10 cellular contexts compared by ENCODE assay signal in genomic region chr10:50432206-50432605, GRCh38.
DNase-seq lines count a peak whose midpoint lies in the region; ATAC-seq, FAIRE-seq and TF ChIP-seq lines count a peak whose summit lies in the region.
"Had no signal": no experiment of that assay in that cellular context is flagged by ENCODE, and none has a peak within 500 bp of the region (broad histone marks: within the 10 kb centered on the region; RNA-seq: fewer than 3 reads in every experiment).

No MANE protein-coding gene starts in this region.

- POLR2A ChIA-PET in T-cell (lab: Charles Lee) = no interaction called here

- no peak for TF ChIP-seq CTCF in omental fat pad (IDR thresholded peaks at IDR 0.05)

- H3K36me3 Mint-ChIP-seq in T-cell = peaks cover 39% of the 10 kb centered on the region

- no peak for DNase-seq in omental fat pad (ENCODE audit: low spot score)
- DNase-seq in DMS114 treated with DMSO at 0.1 percent for 48 hours (lab: John Stamatoyannopoulos, UW; ENCODE audit: unreplicated experiment) = no peak
- no peak for DNase-seq in T-cell
- DNase-seq in head of caudate nucleus = no peak

- peak overlapping the region in 1 of 2 donors; percentile 63 for H3K27ac Mint-ChIP-seq in T-cell

- no peaks in the 10 kb centered on the region for H3K9me3 Mint-ChIP-seq in T-cell

- H3K4me3 Mint-ChIP-seq in T-cell = no peak overlapping the region

- peaks cover 38 to 42% (median 42%) of the 10 kb centered on the region in 3 donors for H3K4me1 Mint-ChIP-seq in T-cell

- intact Hi-C loops in head of caudate nucleus (cut with DNase I) = no loop called here

- peak; percentile 88 for FAIRE-seq in islet of Langerhans (lab: Jason Lieb, UNC)
- FAIRE-seq: G401.6 had no signal

- CTCF ChIA-PET in T-cell (lab: Charles Lee) = no interaction called here

- no peaks in the 10 kb centered on the region for H3K27me3 Mint-ChIP-seq in T-cell

- ATAC-seq in GM18870 (IDR thresholded peaks at IDR 0.05; ENCODE audit: unreplicated experiment) = peak; percentile 51
- ATAC-seq in GM21723 (IDR thresholded peaks at IDR 0.05; ENCODE audit: unreplicated experiment) = peak; percentile 62
- ATAC-seq in HG03442 (IDR thresholded peaks at IDR 0.05; ENCODE audit: unreplicated experiment) = peak; percentile 37
- ATAC-seq in omental fat pad (ENCODE audit: low FRiP score) = no peak
- ATAC-seq in T-cell (replicated peaks in 1 of 4) = no peak
- ATAC-seq: Panc1 had no signal

Comparison
In these comparisons a context has a peak if more than half of its experiments do, and no peak if none do; other contexts are left out.
1. ATAC-seq: peak in GM18870 (single experiment), GM21723 (single experiment) and HG03442 (single experiment); none in omental fat pad (single experiment) and T-cell (0 of 4).